Comparison of ENCODE assay signal across 18 cellular contexts in the genomic region with DNA sequence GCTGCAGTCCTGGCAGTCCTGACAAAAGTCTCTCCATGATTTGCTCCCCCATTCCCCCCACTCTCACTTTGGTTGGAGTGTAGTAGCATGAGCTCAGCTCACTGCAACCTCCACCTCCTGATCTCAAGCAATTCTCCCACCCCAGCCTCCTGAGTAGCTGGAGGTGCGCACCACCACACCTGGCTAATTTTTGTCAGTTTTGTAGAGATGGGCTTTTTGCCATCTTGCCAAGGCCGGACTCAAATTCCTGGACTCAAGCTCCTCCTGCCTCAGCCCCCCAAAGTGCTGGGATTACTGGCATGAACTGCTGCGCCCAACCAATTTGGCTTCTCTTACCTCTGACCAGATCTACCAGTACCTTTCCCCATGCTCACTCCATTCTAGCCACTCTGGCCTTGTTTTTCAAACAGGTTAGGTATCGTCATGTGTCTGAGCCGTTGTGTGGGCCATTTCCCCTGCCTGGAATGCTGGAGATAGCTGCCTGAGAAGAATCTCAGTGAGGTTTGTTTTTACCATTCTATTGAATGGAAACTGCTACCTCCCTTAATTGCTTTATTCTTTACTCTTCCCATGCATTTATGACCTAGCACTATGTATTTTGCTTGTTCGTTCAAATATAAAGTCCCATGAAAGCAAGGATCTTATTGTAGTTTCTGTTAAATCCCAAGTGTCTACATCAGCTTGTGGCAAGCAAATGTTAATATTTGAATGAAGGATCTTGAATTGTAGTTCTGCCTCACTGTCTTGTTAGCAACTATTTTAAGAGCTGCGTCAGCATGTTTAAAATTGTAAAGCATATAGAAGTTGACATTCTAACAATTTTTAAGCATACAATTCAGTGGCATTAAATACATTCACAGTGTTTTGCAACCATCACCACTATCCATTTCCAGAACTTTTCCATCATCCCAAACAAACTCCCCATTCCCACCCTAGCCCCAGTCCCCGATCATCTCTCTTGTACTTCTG.
"Had no signal": no experiment of that assay in that cellular context is flagged by ENCODE, and none has a peak within 500 bp of the region (broad histone marks: within the 10 kb centered on the region; RNA-seq: fewer than 3 reads in every experiment).

No MANE protein-coding gene starts in this region.

- H3K36me3 ChIP-seq: gastrocnemius medialis, left lung, pancreas, right lobe of liver had no signal

- H3K36me3 Mint-ChIP-seq: stimulated activated memory B cell treated with anti-CD40 and anti-IgM and Interleukin-4, amounts not matched to agents 10 μg/mL and 1 μg/mL and 100 μg/mL, for 72 hours had no signal

- DNase-seq: activated CD4-positive, alpha-beta T cell treated with anti-CD3 and anti-CD28 coated beads for 4 hours; activated CD8-positive, alpha-beta T cell treated with anti-CD3 and anti-CD28 coated beads, Interleukin-2, amount 10 ng/mL, durations not matched to agents 7 days and 5 days; activated effector memory CD4-positive, alpha-beta T cell treated with Interleukin-2 at 50 U/mL for 16 hours; activated naive CD4-positive, alpha-beta T cell treated with anti-CD3 and anti-CD28 coated beads, Interleukin-2, amount 10 ng/mL, durations not matched to agents 7 days and 5 days; activated T-cell treated with anti-CD3 and anti-CD28 coated beads, Interleukin-2, amount 50 U/mL, for 48 hours; cerebellar nuclear complex; cortex of kidney; gastrocnemius medialis; head of caudate nucleus; kidney; left lung; midbrain; pancreas; right lobe of liver; stimulated activated CD4-positive, alpha-beta T cell treated with anti-CD3 and anti-CD28 coated beads, Interleukin-4, amount 100 ng/mL, for 24 hours; T-helper 2 cell had no signal

- H3K4me3 Mint-ChIP-seq: activated CD8-positive, alpha-beta T cell treated with anti-CD3 and anti-CD28 coated beads, Interleukin-2, amount 10 ng/mL, durations not matched to agents 7 days and 5 days; activated naive CD4-positive, alpha-beta T cell treated with anti-CD3 and anti-CD28 coated beads, Interleukin-2, amount 10 ng/mL, durations not matched to agents 7 days and 5 days; stimulated activated memory B cell treated with anti-CD40 and anti-IgM and Interleukin-4, amounts not matched to agents 10 μg/mL and 1 μg/mL and 100 μg/mL, for 72 hours had no signal

- H3K27ac ChIP-seq: gastrocnemius medialis, left lung, pancreas, right lobe of liver had no signal

- H3K9me3 ChIP-seq: gastrocnemius medialis, left lung, pancreas, right lobe of liver had no signal

- H3K27me3 ChIP-seq: pancreas, right lobe of liver had no signal

- H3K9me3 Mint-ChIP-seq: activated naive CD4-positive, alpha-beta T cell treated with anti-CD3 and anti-CD28 coated beads, Interleukin-2, amount 10 ng/mL, durations not matched to agents 7 days and 5 days; stimulated activated memory B cell treated with anti-CD40 and anti-IgM and Interleukin-4, amounts not matched to agents 10 μg/mL and 1 μg/mL and 100 μg/mL, for 72 hours had no signal

- H3K4me2 ChIP-seq: smooth muscle cell had no signal

- H3K27ac Mint-ChIP-seq: activated CD8-positive, alpha-beta T cell treated with anti-CD3 and anti-CD28 coated beads, Interleukin-2, amount 10 ng/mL, durations not matched to agents 7 days and 5 days; activated naive CD4-positive, alpha-beta T cell treated with anti-CD3 and anti-CD28 coated beads, Interleukin-2, amount 10 ng/mL, durations not matched to agents 7 days and 5 days; stimulated activated memory B cell treated with anti-CD40 and anti-IgM and Interleukin-4, amounts not matched to agents 10 μg/mL and 1 μg/mL and 100 μg/mL, for 72 hours had no signal

- H3K4me3 ChIP-seq: gastrocnemius medialis, left lung, pancreas, right lobe of liver, smooth muscle cell had no signal

- ATAC-seq: activated CD8-positive, alpha-beta T cell treated with anti-CD3 and anti-CD28 coated beads, Interleukin-2, amount 10 ng/mL, durations not matched to agents 7 days and 5 days; gastrocnemius medialis; left lung; pancreas; stimulated activated memory B cell treated with anti-CD40 and anti-IgM and Interleukin-4, amounts not matched to agents 10 μg/mL and 1 μg/mL and 100 μg/mL, for 72 hours had no signal
